Comparison of ENCODE assay signal across 16 cellular contexts in the genomic region with DNA sequence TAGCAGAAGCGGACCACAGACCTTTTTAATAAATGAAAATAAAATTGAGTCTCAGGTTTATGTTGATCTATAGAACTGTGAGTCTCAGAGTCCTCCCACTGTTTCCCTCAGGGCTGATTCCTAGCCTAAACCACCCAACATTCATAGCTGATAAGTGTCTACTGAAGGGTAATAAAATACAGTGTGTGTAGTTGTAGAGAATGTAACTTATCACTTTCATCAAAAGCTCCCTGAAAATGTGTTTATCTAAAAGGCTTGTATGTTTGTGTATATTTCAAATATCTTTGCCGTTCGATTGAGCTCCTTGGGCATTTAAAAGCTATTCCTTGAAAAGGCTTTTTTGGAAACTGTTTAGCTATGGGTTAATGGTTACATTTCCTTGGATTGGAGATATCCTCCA.
DNase-seq lines count a peak whose midpoint lies in the region; ATAC-seq and TF ChIP-seq lines count a peak whose summit lies in the region.
"Had no signal": no experiment of that assay in that cellular context is flagged by ENCODE, and none has a peak within 500 bp of the region (broad histone marks: within the 10 kb centered on the region; RNA-seq: fewer than 3 reads in every experiment).

No MANE protein-coding gene starts in this region.

- WGBS in SK-N-SH (ENCODE audit: low lambda C conversion rate), result 85% methylated on average over 3 of the region's 3 CpGs

- POLR2A ChIA-PET in SK-N-SH (lab: Yijun Ruan, JAX), result no interaction called here

- no peak overlapping the region for H3K4me3 Mint-ChIP-seq in mesothelial cell of epicardium
- H3K4me3 Mint-ChIP-seq: CD14-positive monocyte; CD8-positive, alpha-beta T cell had no signal

- H3K9ac ChIP-seq in SK-N-SH, result no peak overlapping the region
- H3K9ac ChIP-seq: BLaER1 had no signal

- no peaks in the 10 kb centered on the region for H3K27me3 Mint-ChIP-seq in mesothelial cell of epicardium (ENCODE audit: low read depth)

- H3K27ac ChIP-seq in SK-N-SH (ENCODE audit: low read depth in 2 of 2, low read length in 1 of 2), result peak overlapping the region in 1 of 2 experiments; percentile 50; a peak in 1 of 4 replicates
- H3K27ac ChIP-seq: 22Rv1, BLaER1, HL-60 had no signal

- no peaks in the 10 kb centered on the region for H3K9me3 Mint-ChIP-seq in mesothelial cell of epicardium

- no peaks in the 10 kb centered on the region for H3F3A ChIP-seq in SK-N-SH (replicated peaks; ENCODE audit: insufficient read depth)

- H3K27ac Mint-ChIP-seq in mesothelial cell of epicardium, result peak overlapping the region; percentile 40
- H3K27ac Mint-ChIP-seq: CD14-positive monocyte; CD8-positive, alpha-beta T cell had no signal

- no peaks in the 10 kb centered on the region for H3K9me2 ChIP-seq in SK-N-SH

- peaks cover 0 to 8% of the 10 kb centered on the region in 2 experiments; a peak in 2 of 4 replicates for H3K4me1 ChIP-seq in SK-N-SH (ENCODE audit: control insufficient read depth in 1 of 2, insufficient read depth in 2 of 2, low read depth in 1 of 2, low read length in 1 of 2)
- H3K4me1 ChIP-seq: BLaER1, HAP-1 had no signal

- no peak for TF ChIP-seq EP300 in SK-N-SH (IDR thresholded peaks at IDR 0.05; ENCODE audit: borderline replicate concordance in 1 of 2, low read depth in 1 of 2, low read length in 1 of 2)

- no peaks in the 10 kb centered on the region for H3K36me3 Mint-ChIP-seq in mesothelial cell of epicardium
- H3K36me3 Mint-ChIP-seq: CD14-positive monocyte; CD8-positive, alpha-beta T cell had no signal

- no peak overlapping the region for H3K4me2 ChIP-seq in SK-N-SH
- H3K4me2 ChIP-seq: BLaER1 had no signal

- CTCF ChIA-PET in SK-N-SH (lab: Yijun Ruan, JAX), result interaction anchor here (0.8 to 2.0 kb wide), 4 partner anchors 8 to 1383 kb away, joined by 3 to 4 read pairs (median 4); no protein-coding TSS in a partner anchor

- peaks cover 34% of the 10 kb centered on the region for H3K4me1 Mint-ChIP-seq in mesothelial cell of epicardium
- H3K4me1 Mint-ChIP-seq: CD14-positive monocyte had no signal

- H3K79me2 ChIP-seq in SK-N-SH (ENCODE audit: insufficient read depth), result no peaks in the 10 kb centered on the region

- H2AFZ ChIP-seq in SK-N-SH (ENCODE audit: low read depth), result no peak overlapping the region

- no peaks in the 10 kb centered on the region for H4K20me1 ChIP-seq in SK-N-SH (ENCODE audit: insufficient read depth)
- H4K20me1 ChIP-seq: BLaER1 had no signal

- TF ChIP-seq RAD21 in SK-N-SH (IDR thresholded peaks at IDR 0.05; ENCODE audit: low read length), result no peak; the same call in 1 of the 2 replicates

- no peak overlapping the region for H3K4me3 ChIP-seq in SK-N-SH (ENCODE audit: low read depth in 2 of 2, low read length in 1 of 2)
- H3K4me3 ChIP-seq: BLaER1, HAP-1, K562 had no signal

- no peaks in the 10 kb centered on the region for H3K36me3 ChIP-seq in SK-N-SH (replicated peaks in 1 of 2; ENCODE audit: control insufficient read depth in 1 of 2, insufficient read depth in 2 of 2, low read length in 1 of 2)
- H3K36me3 ChIP-seq: BLaER1, HAP-1 had no signal

- no peaks in the 10 kb centered on the region for H3K27me3 ChIP-seq in SK-N-SH (ENCODE audit: insufficient read depth)
- H3K27me3 ChIP-seq: BLaER1 had no signal

- ATAC-seq in SK-N-SH treated with all-trans-retinoic acid at 6 μM for 48 hours (no peak), GM21367 (IDR thresholded peaks at IDR 0.05; ENCODE audit: unreplicated experiment) (no peak)
- ATAC-seq: CD8-positive, alpha-beta T cell; K562 had no signal

- no peaks in the 10 kb centered on the region for H3K9me3 ChIP-seq in SK-N-SH
- H3K9me3 ChIP-seq: BLaER1 had no signal

- TF ChIP-seq CTCF in SK-N-SH (IDR thresholded peaks at IDR 0.05) (no peak), mesothelial cell of epicardium (IDR thresholded peaks at IDR 0.05; ENCODE audit: unreplicated experiment) (no peak)

- DNase-seq in SK-N-SH, result no peak
- DNase-seq in M059J (ENCODE audit: low read depth), result peak; percentile 21
- DNase-seq in mesothelial cell of epicardium (ENCODE audit: low spot score in 2 of 2, unreplicated experiment in 2 of 2), result no peak
- no peak for DNase-seq in OCI-M1 (lab: John Stamatoyannopoulos, UW)
- DNase-seq in 8988T, result no peak
- DNase-seq: CD8-positive, alpha-beta T cell; DMS 273 treated with DMSO at 0.1 percent for 48 hours; GF-D8 had no signal

TF ChIP-seq in SK-N-SH, 30 proteins besides CTCF, POLR2A, EP300 and RAD21:
- TF ChIP-seq MEF2A (IDR thresholded peaks at IDR 0.05; ENCODE audit: borderline replicate concordance, low read depth) (no peak), GATA2 (CRISPR knock-in tag; IDR thresholded peaks at IDR 0.05) (peak; percentile 74), TCF12 (IDR thresholded peaks at IDR 0.05) (no peak), RCOR1 (IDR thresholded peaks at IDR 0.05; ENCODE audit: low read length) (no peak)
TF ChIP-seq in SK-N-SH: peak in this region for 1.

TF ChIP-seq in SK-N-SH treated with all-trans-retinoic acid at 6 μM for 48 hours, 23 proteins besides CTCF, POLR2A, EP300 and RAD21:
- TF ChIP-seq, protein P1, sequence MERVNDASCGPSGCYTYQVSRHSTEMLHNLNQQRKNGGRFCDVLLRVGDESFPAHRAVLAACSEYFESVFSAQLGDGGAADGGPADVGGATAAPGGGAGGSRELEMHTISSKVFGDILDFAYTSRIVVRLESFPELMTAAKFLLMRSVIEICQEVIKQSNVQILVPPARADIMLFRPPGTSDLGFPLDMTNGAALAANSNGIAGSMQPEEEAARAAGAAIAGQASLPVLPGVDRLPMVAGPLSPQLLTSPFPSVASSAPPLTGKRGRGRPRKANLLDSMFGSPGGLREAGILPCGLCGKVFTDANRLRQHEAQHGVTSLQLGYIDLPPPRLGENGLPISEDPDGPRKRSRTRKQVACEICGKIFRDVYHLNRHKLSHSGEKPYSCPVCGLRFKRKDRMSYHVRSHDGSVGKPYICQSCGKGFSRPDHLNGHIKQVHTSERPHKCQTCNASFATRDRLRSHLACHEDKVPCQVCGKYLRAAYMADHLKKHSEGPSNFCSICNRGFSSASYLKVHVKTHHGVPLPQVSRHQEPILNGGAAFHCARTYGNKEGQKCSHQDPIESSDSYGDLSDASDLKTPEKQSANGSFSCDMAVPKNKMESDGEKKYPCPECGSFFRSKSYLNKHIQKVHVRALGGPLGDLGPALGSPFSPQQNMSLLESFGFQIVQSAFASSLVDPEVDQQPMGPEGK (CRISPR knock-in tag; IDR thresholded peaks at IDR 0.05; ENCODE audit: borderline replicate concordance), result no peak
- TF ChIP-seq ZFP30 (CRISPR knock-in tag; IDR thresholded peaks at IDR 0.05) (no peak), SNAI2 (CRISPR knock-in tag; IDR thresholded peaks at IDR 0.05) (no peak), GLIS3 (CRISPR knock-in tag; IDR thresholded peaks at IDR 0.05) (no peak), ESRRG (CRISPR knock-in tag; IDR thresholded peaks at IDR 0.05) (no peak), ZC3H10 (CRISPR knock-in tag; IDR thresholded peaks at IDR 0.05) (no peak), BACH2 (CRISPR knock-in tag; IDR thresholded peaks at IDR 0.05; ENCODE audit: borderline replicate concordance) (no peak)
- TF ChIP-seq, protein P2, sequence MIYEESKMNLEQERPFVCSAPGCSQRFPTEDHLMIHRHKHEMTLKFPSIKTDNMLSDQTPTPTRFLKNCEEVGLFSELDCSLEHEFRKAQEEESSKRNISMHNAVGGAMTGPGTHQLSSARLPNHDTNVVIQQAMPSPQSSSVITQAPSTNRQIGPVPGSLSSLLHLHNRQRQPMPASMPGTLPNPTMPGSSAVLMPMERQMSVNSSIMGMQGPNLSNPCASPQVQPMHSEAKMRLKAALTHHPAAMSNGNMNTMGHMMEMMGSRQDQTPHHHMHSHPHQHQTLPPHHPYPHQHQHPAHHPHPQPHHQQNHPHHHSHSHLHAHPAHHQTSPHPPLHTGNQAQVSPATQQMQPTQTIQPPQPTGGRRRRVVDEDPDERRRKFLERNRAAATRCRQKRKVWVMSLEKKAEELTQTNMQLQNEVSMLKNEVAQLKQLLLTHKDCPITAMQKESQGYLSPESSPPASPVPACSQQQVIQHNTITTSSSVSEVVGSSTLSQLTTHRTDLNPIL (CRISPR knock-in tag; IDR thresholded peaks at IDR 0.05; ENCODE audit: low read depth), result no peak
- TF ChIP-seq, protein P3, sequence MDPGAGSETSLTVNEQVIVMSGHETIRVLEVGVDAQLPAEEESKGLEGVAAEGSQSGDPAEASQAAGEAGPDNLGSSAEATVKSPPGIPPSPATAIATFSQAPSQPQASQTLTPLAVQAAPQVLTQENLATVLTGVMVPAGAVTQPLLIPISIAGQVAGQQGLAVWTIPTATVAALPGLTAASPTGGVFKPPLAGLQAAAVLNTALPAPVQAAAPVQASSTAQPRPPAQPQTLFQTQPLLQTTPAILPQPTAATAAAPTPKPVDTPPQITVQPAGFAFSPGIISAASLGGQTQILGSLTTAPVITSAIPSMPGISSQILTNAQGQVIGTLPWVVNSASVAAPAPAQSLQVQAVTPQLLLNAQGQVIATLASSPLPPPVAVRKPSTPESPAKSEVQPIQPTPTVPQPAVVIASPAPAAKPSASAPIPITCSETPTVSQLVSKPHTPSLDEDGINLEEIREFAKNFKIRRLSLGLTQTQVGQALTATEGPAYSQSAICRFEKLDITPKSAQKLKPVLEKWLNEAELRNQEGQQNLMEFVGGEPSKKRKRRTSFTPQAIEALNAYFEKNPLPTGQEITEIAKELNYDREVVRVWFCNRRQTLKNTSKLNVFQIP (CRISPR knock-in tag; IDR thresholded peaks at IDR 0.05; ENCODE audit: borderline replicate concordance, low read depth), result no peak
- TF ChIP-seq, protein P4, sequence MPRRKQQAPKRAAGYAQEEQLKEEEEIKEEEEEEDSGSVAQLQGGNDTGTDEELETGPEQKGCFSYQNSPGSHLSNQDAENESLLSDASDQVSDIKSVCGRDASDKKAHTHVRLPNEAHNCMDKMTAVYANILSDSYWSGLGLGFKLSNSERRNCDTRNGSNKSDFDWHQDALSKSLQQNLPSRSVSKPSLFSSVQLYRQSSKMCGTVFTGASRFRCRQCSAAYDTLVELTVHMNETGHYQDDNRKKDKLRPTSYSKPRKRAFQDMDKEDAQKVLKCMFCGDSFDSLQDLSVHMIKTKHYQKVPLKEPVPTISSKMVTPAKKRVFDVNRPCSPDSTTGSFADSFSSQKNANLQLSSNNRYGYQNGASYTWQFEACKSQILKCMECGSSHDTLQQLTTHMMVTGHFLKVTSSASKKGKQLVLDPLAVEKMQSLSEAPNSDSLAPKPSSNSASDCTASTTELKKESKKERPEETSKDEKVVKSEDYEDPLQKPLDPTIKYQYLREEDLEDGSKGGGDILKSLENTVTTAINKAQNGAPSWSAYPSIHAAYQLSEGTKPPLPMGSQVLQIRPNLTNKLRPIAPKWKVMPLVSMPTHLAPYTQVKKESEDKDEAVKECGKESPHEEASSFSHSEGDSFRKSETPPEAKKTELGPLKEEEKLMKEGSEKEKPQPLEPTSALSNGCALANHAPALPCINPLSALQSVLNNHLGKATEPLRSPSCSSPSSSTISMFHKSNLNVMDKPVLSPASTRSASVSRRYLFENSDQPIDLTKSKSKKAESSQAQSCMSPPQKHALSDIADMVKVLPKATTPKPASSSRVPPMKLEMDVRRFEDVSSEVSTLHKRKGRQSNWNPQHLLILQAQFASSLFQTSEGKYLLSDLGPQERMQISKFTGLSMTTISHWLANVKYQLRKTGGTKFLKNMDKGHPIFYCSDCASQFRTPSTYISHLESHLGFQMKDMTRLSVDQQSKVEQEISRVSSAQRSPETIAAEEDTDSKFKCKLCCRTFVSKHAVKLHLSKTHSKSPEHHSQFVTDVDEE (CRISPR knock-in tag; IDR thresholded peaks at IDR 0.05), result no peak
